ENCODE assay signal across 13 cellular contexts in the genomic region with DNA sequence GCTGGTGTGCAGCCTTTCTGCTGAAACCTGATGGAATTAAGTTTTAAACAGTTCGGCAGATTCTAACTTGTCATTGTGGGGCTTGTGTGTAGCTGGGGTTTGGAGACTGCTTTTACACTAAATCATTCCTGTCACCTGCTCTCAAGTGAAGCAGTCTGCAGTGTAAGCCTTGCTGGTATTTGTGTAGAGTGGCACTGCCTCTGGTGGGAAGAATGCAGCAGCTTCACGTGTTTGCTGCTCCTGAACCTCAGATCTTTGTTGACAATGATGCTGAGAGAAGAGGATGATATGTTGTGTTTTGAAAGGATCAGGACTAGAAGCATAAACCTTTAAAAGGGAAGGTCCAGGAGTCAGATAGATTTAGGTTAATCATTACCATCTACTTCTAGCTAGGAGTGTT.
DNase-seq lines count a peak whose midpoint lies in the region; ATAC-seq and TF ChIP-seq lines count a peak whose summit lies in the region.
"Had no signal": no experiment of that assay in that cellular context is flagged by ENCODE, and none has a peak within 500 bp of the region (broad histone marks: within the 10 kb centered on the region; RNA-seq: fewer than 3 reads in every experiment).

No MANE protein-coding gene starts in this region.

- H3K9me3 Mint-ChIP-seq in MCF 10A (ENCODE audit: unreplicated experiment): no peaks in the 10 kb centered on the region
- H3K9me3 Mint-ChIP-seq: activated T-helper 17 cell treated with anti-CD3 and anti-CD28 coated beads, Interleukin-2, amount 50 U/mL, for 72 hours had no signal

- H3K9me3 ChIP-seq in adipocyte (ENCODE audit: control insufficient read depth, low read length) (no peaks in the 10 kb centered on the region), upper lobe of right lung (no peaks in the 10 kb centered on the region)

- ATAC-seq in upper lobe of right lung: peak; percentile 57
- no peak for ATAC-seq in stimulated activated naive CD8-positive, alpha-beta T cell treated with anti-CD3 and anti-CD28 coated beads, Interleukin-15, Interleukin-2, amounts not matched to agents 100 U/mL and 50 U/mL, for 24 hours
- no peak for ATAC-seq in HG02610 (IDR thresholded peaks at IDR 0.05; ENCODE audit: unreplicated experiment)
- ATAC-seq in HG03520 (IDR thresholded peaks at IDR 0.05; ENCODE audit: unreplicated experiment): no peak
- ATAC-seq: activated T-helper 17 cell treated with anti-CD3 and anti-CD28 coated beads, Interleukin-2, amount 50 U/mL, for 72 hours had no signal

- in situ Hi-C loops in T47D (cut with HindIII; ENCODE audit: low pct_unique_long_range_greater_than_20kb, low sequenced_read_pairs): no loop called here

- H3K9ac ChIP-seq in adipocyte (ENCODE audit: low read length): no peak overlapping the region

- H3K4me3 ChIP-seq in adipocyte (ENCODE audit: low read length) (no peak overlapping the region), upper lobe of right lung (no peak overlapping the region)

- H3K4me1 Mint-ChIP-seq in MCF 10A (ENCODE audit: insufficient read depth, unreplicated experiment): no peaks in the 10 kb centered on the region

- POLR2A ChIA-PET in MCF 10A (lab: Yijun Ruan, JAX): no interaction called here

- H3K36me3 ChIP-seq in adipocyte (ENCODE audit: control insufficient read depth, insufficient read depth, low read length, severe bottlenecking) (peaks cover 11% of the 10 kb centered on the region), upper lobe of right lung (peaks cover 15% of the 10 kb centered on the region)

- TF ChIP-seq CTCF in MCF 10A (IDR thresholded peaks at IDR 0.05; ENCODE audit: unreplicated experiment): no peak
- no peak for TF ChIP-seq CTCF in upper lobe of right lung (IDR thresholded peaks at IDR 0.05)

- H3K27me3 Mint-ChIP-seq in MCF 10A (ENCODE audit: insufficient read depth, unreplicated experiment): no peaks in the 10 kb centered on the region
- H3K27me3 Mint-ChIP-seq: activated T-helper 17 cell treated with anti-CD3 and anti-CD28 coated beads, Interleukin-2, amount 50 U/mL, for 72 hours; CD4-positive, alpha-beta memory T cell had no signal

- no peak overlapping the region for H3K27ac ChIP-seq in upper lobe of right lung
- H3K27ac ChIP-seq: epithelial cell of prostate had no signal

- intact Hi-C loops in MCF 10A (cut with micrococcal nuclease) (no loop called here), upper lobe of right lung (cut with DNase I) (no loop called here)

- H3K36me3 Mint-ChIP-seq in MCF 10A (ENCODE audit: insufficient read depth, unreplicated experiment): peaks cover 15% of the 10 kb centered on the region

- CTCF ChIA-PET in MCF 10A (lab: Yijun Ruan, JAX): interaction anchor here (0.6 to 1.5 kb wide), 2 partner anchors 10 to 41 kb away, joined by 4 to 6 read pairs; no protein-coding TSS in a partner anchor

- no peak overlapping the region for H3K4me3 Mint-ChIP-seq in MCF 10A (ENCODE audit: unreplicated experiment)
- H3K4me3 Mint-ChIP-seq: activated T-helper 17 cell treated with anti-CD3 and anti-CD28 coated beads, Interleukin-2, amount 50 U/mL, for 72 hours; CD4-positive, alpha-beta memory T cell had no signal

- H3K4me1 ChIP-seq in adipocyte (ENCODE audit: control insufficient read depth, insufficient read depth, low read length) (no peaks in the 10 kb centered on the region), upper lobe of right lung (no peaks in the 10 kb centered on the region)

- no peak overlapping the region for H3K27ac Mint-ChIP-seq in MCF 10A (ENCODE audit: low read depth, unreplicated experiment)
- H3K27ac Mint-ChIP-seq: activated T-helper 17 cell treated with anti-CD3 and anti-CD28 coated beads, Interleukin-2, amount 50 U/mL, for 72 hours had no signal

- DNase-seq in T47D (ENCODE audit: low read depth in 1 of 2, low spot score in 1 of 2) (peak; percentile 54 to 73), MCF 10A (ENCODE audit: unreplicated experiment) (no peak), adipocyte (ENCODE audit: low read depth) (peak; percentile 12), islet precursor cell (peak; percentile 80), upper lobe of right lung (no peak)
- no peak for DNase-seq in stimulated activated naive CD8-positive, alpha-beta T cell treated with anti-CD3 and anti-CD28 coated beads, Interleukin-15, Interleukin-2, amounts not matched to agents 100 U/mL and 50 U/mL, for 24 hours
- DNase-seq: CD4-positive, alpha-beta memory T cell; NCI-H1092; T-helper 1 cell had no signal

- no TSS peak for BruUV-seq in MCF 10A (replicated peaks; lab: Mats Ljungman, UMichigan)

- H3K27me3 ChIP-seq in adipocyte (replicated peaks; ENCODE audit: control insufficient read depth, insufficient read depth, low read length): no peaks in the 10 kb centered on the region
- no peaks in the 10 kb centered on the region for H3K27me3 ChIP-seq in upper lobe of right lung

Comparison
In these comparisons a context has a peak if more than half of its experiments do, and no peak if none do; other contexts are left out.
1. DNase-seq: peak in T47D (2 of 2), adipocyte (single experiment) and islet precursor cell (single experiment); none in MCF 10A (single experiment), upper lobe of right lung (single experiment) and stimulated activated naive CD8-positive, alpha-beta T cell treated with anti-CD3 and anti-CD28 coated beads, Interleukin-15, Interleukin-2, amounts not matched to agents 100 U/mL and 50 U/mL, for 24 hours (single experiment).